Comparison of ENCODE assay signal across 8 cellular contexts in the genomic region with DNA sequence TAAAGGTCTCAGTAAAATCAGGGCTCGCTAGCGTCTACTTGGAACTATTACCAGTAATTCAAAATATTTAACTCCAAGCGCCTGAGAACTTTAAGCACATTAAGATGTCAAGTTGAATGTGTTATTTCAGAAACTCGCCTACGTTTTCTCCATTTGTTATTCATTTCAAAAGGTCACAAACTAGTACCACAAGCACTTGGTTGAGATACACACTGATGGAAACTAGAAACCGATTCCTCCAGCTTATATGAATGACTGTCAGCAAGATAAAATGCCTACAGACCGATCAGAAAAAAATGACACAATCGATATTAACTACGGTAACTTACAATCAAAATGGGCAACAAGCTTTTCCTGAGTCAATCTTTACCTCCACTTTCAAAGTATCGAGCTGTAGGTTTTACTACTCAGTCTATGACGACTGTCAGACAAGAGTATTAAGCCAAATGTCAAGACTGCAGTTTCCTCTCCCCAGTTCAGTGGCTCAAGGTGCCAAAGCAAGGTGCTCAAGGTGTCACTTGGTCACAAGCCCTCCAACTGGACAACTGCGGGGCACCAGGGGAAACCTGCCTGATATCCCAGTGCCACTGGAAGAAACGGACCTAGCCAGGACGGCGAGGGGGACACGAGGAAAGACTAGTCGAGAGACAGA. TPM values are rescaled to one million over a fixed set of nuclear protein-coding genes. Genes with fewer than 3 reads are reported as not detected.
DNase-seq lines count a peak whose midpoint lies in the region; ATAC-seq and TF ChIP-seq lines count a peak whose summit lies in the region.

No MANE protein-coding gene starts in this region.

- peaks cover 21% of the 10 kb centered on the region for H3K36me3 Mint-ChIP-seq in activated T-helper 1 cell treated with anti-CD3 and anti-CD28 coated beads, Interleukin-12 subunit alpha, Interleukin-12 subunit beta, Interleukin-2, Interleukin-4 antibody, amounts not matched to agents 30 ng/mL and 10 ng/mL and 1 ng/mL, durations not matched to agents 14 hours and 24 hours and 36 hours (ENCODE audit: low read depth)

- WGBS in stomach, 5 donors: 6 to 10% (median 9%) methylated on average over 17 of the region's 17 CpGs

- no peaks in the 10 kb centered on the region for H3K9me3 Mint-ChIP-seq in activated T-helper 1 cell treated with anti-CD3 and anti-CD28 coated beads, Interleukin-12 subunit alpha, Interleukin-12 subunit beta, Interleukin-2, Interleukin-4 antibody, amounts not matched to agents 30 ng/mL and 10 ng/mL and 1 ng/mL, durations not matched to agents 14 hours and 24 hours and 36 hours

- H3K27me3 ChIP-seq in cardiac muscle cell (peaks cover 34% of the 10 kb centered on the region), stomach (peaks cover 31 to 34% (median 32%) of the 10 kb centered on the region in 3 donors)

- TF ChIP-seq CTCF in cardiac muscle cell (IDR thresholded peaks at IDR 0.05; ENCODE audit: low read depth, low read length): no peak
- TF ChIP-seq CTCF in stomach (IDR thresholded peaks at IDR 0.05): no peak

- H3K4me1 ChIP-seq in cardiac muscle cell (ENCODE audit: low read depth): peaks cover 14% of the 10 kb centered on the region
- peaks cover 40 to 69% (median 59%) of the 10 kb centered on the region in 4 donors for H3K4me1 ChIP-seq in stomach

- no peak for ATAC-seq in left ventricle myocardium superior

- H3K27me3 Mint-ChIP-seq in activated T-helper 1 cell treated with anti-CD3 and anti-CD28 coated beads, Interleukin-12 subunit alpha, Interleukin-12 subunit beta, Interleukin-2, Interleukin-4 antibody, amounts not matched to agents 30 ng/mL and 10 ng/mL and 1 ng/mL, durations not matched to agents 14 hours and 24 hours and 36 hours (ENCODE audit: insufficient read depth): peaks cover 22% of the 10 kb centered on the region

- TF ChIP-seq EP300 in stomach (IDR thresholded peaks at IDR 0.05): no peak

- peak overlapping the region; percentile 97 for H3K4me3 Mint-ChIP-seq in activated T-helper 1 cell treated with anti-CD3 and anti-CD28 coated beads, Interleukin-12 subunit alpha, Interleukin-12 subunit beta, Interleukin-2, Interleukin-4 antibody, amounts not matched to agents 30 ng/mL and 10 ng/mL and 1 ng/mL, durations not matched to agents 14 hours and 24 hours and 36 hours

- no peak for DNase-seq in cardiac muscle cell (ENCODE audit: low read depth in 1 of 2, low spot score in 1 of 2)
- no peak for DNase-seq in left ventricle myocardium superior
- peak; percentile 16 for DNase-seq in activated T-helper 1 cell treated with anti-CD3 and anti-CD28 coated beads, Interleukin-12 subunit alpha, Interleukin-12 subunit beta, Interleukin-2, Interleukin-4 antibody, amounts not matched to agents 30 ng/mL and 10 ng/mL and 1 ng/mL, durations not matched to agents 14 hours and 24 hours and 36 hours (ENCODE audit: low spot score)
- no peak for DNase-seq in stomach
- DNase-seq in HPDE6-E6E7 (ENCODE audit: extremely low spot score): no peak
- no peak for DNase-seq in HT-29 (ENCODE audit: low spot score)
- DNase-seq in erythroblast (lab: John Stamatoyannopoulos, UW): no peak

- TF ChIP-seq POLR2A in stomach (IDR thresholded peaks at IDR 0.05) (no peak), erythroblast (IDR thresholded peaks at IDR 0.05; ENCODE audit: low read length) (no peak)

- H3K4me1 Mint-ChIP-seq in activated T-helper 1 cell treated with anti-CD3 and anti-CD28 coated beads, Interleukin-12 subunit alpha, Interleukin-12 subunit beta, Interleukin-2, Interleukin-4 antibody, amounts not matched to agents 30 ng/mL and 10 ng/mL and 1 ng/mL, durations not matched to agents 14 hours and 24 hours and 36 hours (ENCODE audit: low read depth): peaks cover 36% of the 10 kb centered on the region

- H3K27ac Mint-ChIP-seq in activated T-helper 1 cell treated with anti-CD3 and anti-CD28 coated beads, Interleukin-12 subunit alpha, Interleukin-12 subunit beta, Interleukin-2, Interleukin-4 antibody, amounts not matched to agents 30 ng/mL and 10 ng/mL and 1 ng/mL, durations not matched to agents 14 hours and 24 hours and 36 hours: peak overlapping the region; percentile 98

- intact Hi-C loops in left ventricle myocardium superior (cut with micrococcal nuclease) (no loop called here), stomach (cut with DNase I; ENCODE audit: low total_unique reads) (no loop called here)
- intact Hi-C loops in activated T-helper 1 cell treated with anti-CD3 and anti-CD28 coated beads, Interleukin-12 subunit alpha, Interleukin-12 subunit beta, Interleukin-2, Interleukin-4 antibody, amounts not matched to agents 30 ng/mL and 10 ng/mL and 1 ng/mL, durations not matched to agents 14 hours and 24 hours and 36 hours (cut with micrococcal nuclease): loop anchor here (1.0 to 5.0 kb wide), 11 partner anchors 8 to 313 kb away; a partner anchor contains a TSS

- H3K9me3 ChIP-seq in cardiac muscle cell (ENCODE audit: low read depth) (no peaks in the 10 kb centered on the region), iPS-18c (ENCODE audit: control insufficient read depth, insufficient read depth, low read length) (no peaks in the 10 kb centered on the region), stomach (no peaks in the 10 kb centered on the region)

- H3K4me3 ChIP-seq in cardiac muscle cell: peak overlapping the region; percentile 69
- peak overlapping the region; percentile 95 for H3K4me3 ChIP-seq in iPS-18c (ENCODE audit: insufficient read depth, low read depth, low read length)
- H3K4me3 ChIP-seq in stomach: peak overlapping the region; percentile 71 to 95 (median 88)

- H3K27ac ChIP-seq in cardiac muscle cell (peak overlapping the region; percentile 78), stomach (peak overlapping the region; percentile 67 to 86 (median 82))

- peaks cover 13% of the 10 kb centered on the region for H3K36me3 ChIP-seq in cardiac muscle cell
- H3K36me3 ChIP-seq in stomach: peaks cover 16 to 38% (median 36%) of the 10 kb centered on the region in 4 donors

RNA-seq across cellular contexts. Expression of a gene that starts 0.7 kb away (rescaled TPM):
- 33.4 and 55.4 TPM in 2 replicates for total RNA-seq in cardiac muscle cell
- polyA plus RNA-seq in cardiac muscle cell: 103 and 123 TPM in 2 replicates
- total RNA-seq in left ventricle myocardium superior: 66.1 TPM
- 177 and 184 TPM in 2 replicates for total RNA-seq in activated T-helper 1 cell treated with anti-CD3 and anti-CD28 coated beads, Interleukin-12 subunit alpha, Interleukin-12 subunit beta, Interleukin-2, Interleukin-4 antibody, amounts not matched to agents 30 ng/mL and 10 ng/mL and 1 ng/mL, durations not matched to agents 14 hours and 24 hours and 36 hours
- 10 to 100 TPM; 24.6 to 49.8 (median 47.8) TPM for total RNA-seq in stomach
- polyA plus RNA-seq in stomach: 10 to 100 TPM; 36.9 to 46.4 (median 39.3) TPM
- 21.3 and 23.9 TPM in 2 replicates for total RNA-seq in HT-29 (2014; rRNA removed; shearing (Covaris generic))

RNA-seq across cellular contexts. Expression of a gene that starts 3.0 kb away (rescaled TPM):
- 0.32 TPM in 1 of 2 replicates, not detected in the other for total RNA-seq in cardiac muscle cell
- 0.55 TPM in 1 of 2 replicates, not detected in the other for polyA plus RNA-seq in cardiac muscle cell
- not detected for total RNA-seq in left ventricle myocardium superior
- 3.6 and 3.7 TPM in 2 replicates for total RNA-seq in activated T-helper 1 cell treated with anti-CD3 and anti-CD28 coated beads, Interleukin-12 subunit alpha, Interleukin-12 subunit beta, Interleukin-2, Interleukin-4 antibody, amounts not matched to agents 30 ng/mL and 10 ng/mL and 1 ng/mL, durations not matched to agents 14 hours and 24 hours and 36 hours
- not detected for total RNA-seq in stomach
- polyA plus RNA-seq in stomach: under 1 TPM in 1 of 3 donors, not detected in 2; 0.48 TPM
- total RNA-seq in HT-29 (2014; rRNA removed; shearing (Covaris generic)): 1.1 and 2.1 TPM in 2 replicates

RNA-seq across cellular contexts. Expression of a gene that starts 7.4 kb away (rescaled TPM):
- total RNA-seq in cardiac muscle cell (not detected in 2 replicates), left ventricle myocardium superior (not detected), stomach (not detected)
- polyA plus RNA-seq in cardiac muscle cell (5.8 and 33.8 TPM in 2 replicates), stomach (1 to 10 TPM in 2 of 3 donors, under 1 TPM in 1; 1.00 to 1.9 (median 1.4) TPM)
- 2.7 and 2.9 TPM in 2 replicates for total RNA-seq in activated T-helper 1 cell treated with anti-CD3 and anti-CD28 coated beads, Interleukin-12 subunit alpha, Interleukin-12 subunit beta, Interleukin-2, Interleukin-4 antibody, amounts not matched to agents 30 ng/mL and 10 ng/mL and 1 ng/mL, durations not matched to agents 14 hours and 24 hours and 36 hours
- not detected in 2 replicates for total RNA-seq in HT-29 (2014; rRNA removed; shearing (Covaris generic))

RNA-seq across cellular contexts. Expression of a gene that starts 32.0 kb away (rescaled TPM):
- total RNA-seq in cardiac muscle cell: 121 and 166 TPM in 2 replicates
- 134 and 167 TPM in 2 replicates for polyA plus RNA-seq in cardiac muscle cell
- 82.2 TPM for total RNA-seq in left ventricle myocardium superior
- 108 and 116 TPM in 2 replicates for total RNA-seq in activated T-helper 1 cell treated with anti-CD3 and anti-CD28 coated beads, Interleukin-12 subunit alpha, Interleukin-12 subunit beta, Interleukin-2, Interleukin-4 antibody, amounts not matched to agents 30 ng/mL and 10 ng/mL and 1 ng/mL, durations not matched to agents 14 hours and 24 hours and 36 hours
- 100 to 1,000 TPM in 2 of 5 donors, 10 to 100 TPM in 3; 65.7 to 280 (median 80.3) TPM for total RNA-seq in stomach
- 10 to 100 TPM; 31.8 to 47.2 (median 33.2) TPM for polyA plus RNA-seq in stomach
- total RNA-seq in HT-29 (2014; rRNA removed; shearing (Covaris generic)): 97.6 and 99.4 TPM in 2 replicates

RNA-seq across cellular contexts. Expression of a gene that starts 44.5 kb away (rescaled TPM):
- total RNA-seq in cardiac muscle cell: 0.09 TPM in 1 of 2 replicates, not detected in the other
- 1.0 TPM in 1 of 2 replicates, not detected in the other for polyA plus RNA-seq in cardiac muscle cell
- 0.07 TPM for total RNA-seq in left ventricle myocardium superior
- total RNA-seq in activated T-helper 1 cell treated with anti-CD3 and anti-CD28 coated beads, Interleukin-12 subunit alpha, Interleukin-12 subunit beta, Interleukin-2, Interleukin-4 antibody, amounts not matched to agents 30 ng/mL and 10 ng/mL and 1 ng/mL, durations not matched to agents 14 hours and 24 hours and 36 hours: 0.02 and 0.05 TPM in 2 replicates
- total RNA-seq in stomach: 10 to 100 TPM in 2 of 5 donors, 1 to 10 TPM in 3; 1.2 to 89.8 (median 9.7) TPM
- 100 to 1,000 TPM in 1 of 3 donors, 1 to 10 TPM in 2; 1.8 to 105 (median 8.2) TPM for polyA plus RNA-seq in stomach
- 40.1 and 42.1 TPM in 2 replicates for total RNA-seq in HT-29 (2014; rRNA removed; shearing (Covaris generic))
